Comparison of ENCODE assay signal across 11 cellular contexts in genomic region chr11:108278954-108279353, GRCh38. TPM values are rescaled to one million over a fixed set of nuclear protein-coding genes. Genes with fewer than 3 reads are reported as not detected.
DNase-seq lines count a peak whose midpoint lies in the region; ATAC-seq and TF ChIP-seq lines count a peak whose summit lies in the region.
"Had no signal": no experiment of that assay in that cellular context is flagged by ENCODE, and none has a peak within 500 bp of the region (broad histone marks: within the 10 kb centered on the region; RNA-seq: fewer than 3 reads in every experiment).

No MANE protein-coding gene starts in this region.

- CTCF ChIA-PET in activated CD4-positive, alpha-beta T cell treated with anti-CD3 and anti-CD28 coated beads for 36 hours (lab: Charles Lee) = interaction anchor here (0.6 to 1.0 kb wide), 3 partner anchors 9 to 41 kb away, joined by 3 read pairs; no protein-coding TSS in a partner anchor

- H2AK5ac ChIP-seq in H9 (ENCODE audit: insufficient read length, low read length) = no peak overlapping the region

- peak overlapping the region; percentile 82 for H3K27ac Mint-ChIP-seq in activated CD4-positive, alpha-beta T cell treated with anti-CD3 and anti-CD28 coated beads for 36 hours
- H3K27ac Mint-ChIP-seq in H9 (peak overlapping the region in 2 of 3 experiments; percentile 49 to 70; a peak in 2 of 7 replicates), nephron progenitor cell (peak overlapping the region; percentile 87)
- H3K27ac Mint-ChIP-seq in effector memory CD8-positive, alpha-beta T cell = peak overlapping the region; percentile 55 to 90

- H2BK20ac ChIP-seq in H9 (ENCODE audit: low read depth, low read length, poor library complexity, severe bottlenecking) = no peak overlapping the region

- H3K4me2 ChIP-seq in H9 (ENCODE audit: insufficient read depth, insufficient read length, low read length) = no peak overlapping the region

- H3K27me3 ChIP-seq in H9 (ENCODE audit: insufficient read depth, low read length) = no peaks in the 10 kb centered on the region

- POLR2A ChIA-PET in activated CD4-positive, alpha-beta T cell treated with anti-CD3 and anti-CD28 coated beads for 36 hours (lab: Charles Lee) = no interaction called here

- no peaks in the 10 kb centered on the region for H3K23me2 ChIP-seq in H9 (ENCODE audit: insufficient read length, low read depth, low read length, poor library complexity, severe bottlenecking)

- peaks cover 50% of the 10 kb centered on the region for H3K4me1 Mint-ChIP-seq in activated CD4-positive, alpha-beta T cell treated with anti-CD3 and anti-CD28 coated beads for 36 hours
- peaks cover 17 to 21% of the 10 kb centered on the region in 2 experiments for H3K4me1 Mint-ChIP-seq in H9
- peaks cover 16 to 27% of the 10 kb centered on the region in 2 donors for H3K4me1 Mint-ChIP-seq in effector memory CD8-positive, alpha-beta T cell (ENCODE audit: low read depth in 2 of 2)
- peaks cover 21% of the 10 kb centered on the region for H3K4me1 Mint-ChIP-seq in nephron progenitor cell

- H3K4ac ChIP-seq in H9 (ENCODE audit: low read depth, low read length) = no peak overlapping the region

- H3K9me3 Mint-ChIP-seq in activated CD4-positive, alpha-beta T cell treated with anti-CD3 and anti-CD28 coated beads for 36 hours (ENCODE audit: low read depth) = peaks cover 23% of the 10 kb centered on the region
- peaks cover 6% of the 10 kb centered on the region in 2 experiments; a peak in 4 of 5 replicates for H3K9me3 Mint-ChIP-seq in H9
- no peaks in the 10 kb centered on the region for H3K9me3 Mint-ChIP-seq in effector memory CD8-positive, alpha-beta T cell
- peaks cover 28% of the 10 kb centered on the region for H3K9me3 Mint-ChIP-seq in nephron progenitor cell

- intact Hi-C loops in activated CD4-positive, alpha-beta T cell treated with anti-CD3 and anti-CD28 coated beads for 36 hours (cut with DNase I, micrococcal nuclease) = no loop called here

- H3K79me2 ChIP-seq in H9 (ENCODE audit: insufficient read depth, low read length) = no peaks in the 10 kb centered on the region

- H3K79me1 ChIP-seq in H9 (ENCODE audit: insufficient read depth, low read depth, low read length, poor library complexity, severe bottlenecking) = no peaks in the 10 kb centered on the region

- H3K56ac ChIP-seq in H9 (ENCODE audit: insufficient read length, low read depth, low read length) = no peak overlapping the region

- peaks cover 53% of the 10 kb centered on the region for H3K36me3 Mint-ChIP-seq in activated CD4-positive, alpha-beta T cell treated with anti-CD3 and anti-CD28 coated beads for 36 hours (ENCODE audit: low read depth)
- H3K36me3 Mint-ChIP-seq in H9 (ENCODE audit: insufficient read depth in 1 of 3, low read depth in 3 of 3) (peaks cover 26 to 65% (median 49%) of the 10 kb centered on the region in 3 experiments), nephron progenitor cell (ENCODE audit: low read depth) (peaks cover 60% of the 10 kb centered on the region)
- H3K36me3 Mint-ChIP-seq in effector memory CD8-positive, alpha-beta T cell (ENCODE audit: insufficient read depth) = peaks cover 87% of the 10 kb centered on the region

- H3K27me3 Mint-ChIP-seq in activated CD4-positive, alpha-beta T cell treated with anti-CD3 and anti-CD28 coated beads for 36 hours = no peaks in the 10 kb centered on the region
- H3K27me3 Mint-ChIP-seq in H9 (ENCODE audit: low read depth) = no peaks in the 10 kb centered on the region
- H3K27me3 Mint-ChIP-seq in effector memory CD8-positive, alpha-beta T cell = no peaks in the 10 kb centered on the region
- H3K27me3 Mint-ChIP-seq in nephron progenitor cell (ENCODE audit: low read depth, poor library complexity) = no peaks in the 10 kb centered on the region

- no peak for DNase-seq in activated CD4-positive, alpha-beta T cell treated with anti-CD3 and anti-CD28 coated beads for 36 hours
- DNase-seq in activated CD4-positive, alpha-beta T cell treated with anti-CD3 and anti-CD28 coated beads, Interleukin-2, amount 50 U/mL, for 4 hours = no peak
- DNase-seq in H9 = no peak
- no peak for DNase-seq in effector memory CD8-positive, alpha-beta T cell
- DNase-seq in nephron progenitor cell = no peak
- DNase-seq: central memory CD4-positive, alpha-beta T cell; NCI-H446; stimulated activated CD4-positive, alpha-beta T cell treated with anti-CD3 and anti-CD28 coated beads, Interleukin-12 subunit alpha, Interleukin-12 subunit beta, amount 100 ng/mL, for 4 hours had no signal

- H4K8ac ChIP-seq in H9 (replicated peaks; ENCODE audit: insufficient read length, low read depth, low read length) = no peak overlapping the region

- no peak overlapping the region for H4K91ac ChIP-seq in H9 (ENCODE audit: insufficient read length, low read depth, low read length)

- H3K9me3 ChIP-seq in H9 (ENCODE audit: control insufficient read depth, low read depth, low read length) = no peaks in the 10 kb centered on the region

- no peak overlapping the region for H2BK15ac ChIP-seq in H9 (ENCODE audit: low read depth, low read length)

- H4K20me1 ChIP-seq in H9 (ENCODE audit: control insufficient read depth, insufficient read depth, insufficient read length) = no peaks in the 10 kb centered on the region

- H2AFZ ChIP-seq in H9 (ENCODE audit: low read length) = no peak overlapping the region

- H3K14ac ChIP-seq in H9 (ENCODE audit: insufficient read depth, low read length) = no peak overlapping the region

- H3K18ac ChIP-seq in H9 (ENCODE audit: insufficient read length, low read depth, low read length) = no peak overlapping the region

- H2BK120ac ChIP-seq in H9 (ENCODE audit: low read depth, low read length, poor library complexity, severe bottlenecking) = no peak overlapping the region

- no peak overlapping the region for H3T11ph ChIP-seq in H9 (ENCODE audit: low read length)

- WGBS in H9 (ENCODE audit: extremely low coverage, insufficient read length, low lambda C conversion rate) = no CpG with 5 or more reads among the region's 4 CpGs

- no peak overlapping the region for H3K4me3 Mint-ChIP-seq in activated CD4-positive, alpha-beta T cell treated with anti-CD3 and anti-CD28 coated beads for 36 hours
- H3K4me3 Mint-ChIP-seq in H9 = no peak overlapping the region
- H3K4me3 Mint-ChIP-seq in effector memory CD8-positive, alpha-beta T cell = no peak overlapping the region
- H3K4me3 Mint-ChIP-seq in nephron progenitor cell = no peak overlapping the region

- TF ChIP-seq CTCF in H9 (conservative IDR thresholded peaks at IDR 0.05) (no peak), nephron progenitor cell (IDR thresholded peaks at IDR 0.05) (no peak)

- H3K4me1 ChIP-seq in H9 (ENCODE audit: insufficient read depth, low read length) = no peaks in the 10 kb centered on the region

- H3K9ac ChIP-seq in H9 (ENCODE audit: extremely low read depth, insufficient read length, low read length) = no peak overlapping the region

- H2BK12ac ChIP-seq in H9 (ENCODE audit: insufficient read length, low read depth, low read length) = no peak overlapping the region

- H3K27ac ChIP-seq in H9 (ENCODE audit: insufficient read length, low read depth, low read length) = no peak overlapping the region

- H4K5ac ChIP-seq in H9 (ENCODE audit: insufficient read length, low read depth, low read length) = no peak overlapping the region

- H2BK5ac ChIP-seq in H9 (ENCODE audit: insufficient read length, low read length) = no peak overlapping the region

- H3K23ac ChIP-seq in H9 (ENCODE audit: insufficient read length, low read depth, low read length) = no peak overlapping the region

- ATAC-seq in activated CD4-positive, alpha-beta T cell treated with anti-CD3 and anti-CD28 coated beads for 36 hours = no peak
- no peak for ATAC-seq in effector memory CD8-positive, alpha-beta T cell (replicated peaks)
- no peak for ATAC-seq in HG03045 (IDR thresholded peaks at IDR 0.05; ENCODE audit: unreplicated experiment)
- ATAC-seq in GM21515 (IDR thresholded peaks at IDR 0.05; ENCODE audit: unreplicated experiment) = no peak
- no peak for ATAC-seq in GM21381 (IDR thresholded peaks at IDR 0.05; ENCODE audit: unreplicated experiment)

RNA-seq across cellular contexts. Expression of gene ATM, which starts 56.1 kb away (rescaled TPM):
- 10 to 100 TPM; 32.8 to 36.1 TPM for total RNA-seq in activated CD4-positive, alpha-beta T cell treated with anti-CD3 and anti-CD28 coated beads for 36 hours
- total RNA-seq in H9 (2021) = 54.1 and 58.9 TPM in 2 replicates

RNA-seq across cellular contexts. Expression of gene NPAT, which starts 56.5 kb away (rescaled TPM):
- 10 to 100 TPM; 28.4 to 45.2 TPM for total RNA-seq in activated CD4-positive, alpha-beta T cell treated with anti-CD3 and anti-CD28 coated beads for 36 hours
- total RNA-seq in H9 (2021) = 22.6 and 22.9 TPM in 2 replicates
